In genomic region chr12:66044731-66045130, GRCh38 we compare ENCODE assay signal across 21 cellular contexts.
A peak's percentile ranks its signal among the peaks of the same experiment; 100 is the strongest.
DNase-seq lines count a peak whose midpoint lies in the region; ATAC-seq, FAIRE-seq and TF ChIP-seq lines count a peak whose summit lies in the region.
"Had no signal": no experiment of that assay in that cellular context is flagged by ENCODE, and none has a peak within 500 bp of the region (broad histone marks: within the 10 kb centered on the region; RNA-seq: fewer than 3 reads in every experiment).

No MANE protein-coding gene starts in this region.

- FAIRE-seq in urothelium cell line (lab: Jason Lieb, UNC): no peak

- H3K4me1 Mint-ChIP-seq in MCF 10A (ENCODE audit: insufficient read depth, unreplicated experiment): peaks cover 16% of the 10 kb centered on the region

- H3K27me3 ChIP-seq in breast epithelium (peaks cover 0 to 3% of the 10 kb centered on the region in 2 donors), adipocyte (replicated peaks; ENCODE audit: control insufficient read depth, insufficient read depth, low read length) (no peaks in the 10 kb centered on the region)

- H3K36me3 Mint-ChIP-seq in MCF 10A (ENCODE audit: insufficient read depth, unreplicated experiment): no peaks in the 10 kb centered on the region
- H3K36me3 Mint-ChIP-seq: CD8-positive, alpha-beta T cell; type B pancreatic cell had no signal

- no peaks in the 10 kb centered on the region for H3K27me3 Mint-ChIP-seq in MCF 10A (ENCODE audit: insufficient read depth, unreplicated experiment)
- H3K27me3 Mint-ChIP-seq: type B pancreatic cell had no signal

- H3K9ac ChIP-seq in adipocyte (ENCODE audit: low read length): no peak overlapping the region
- H3K9ac ChIP-seq: parathyroid adenoma had no signal

- ATAC-seq in HG03354 (IDR thresholded peaks at IDR 0.05; ENCODE audit: poor library complexity, severe bottlenecking, unreplicated experiment): no peak
- ATAC-seq: CD8-positive, alpha-beta T cell; Right ventricle myocardium inferior had no signal

- H3K27ac Mint-ChIP-seq in MCF 10A (ENCODE audit: low read depth, unreplicated experiment): no peak overlapping the region
- H3K27ac Mint-ChIP-seq: CD8-positive, alpha-beta T cell; type B pancreatic cell had no signal

- H3K36me3 ChIP-seq in breast epithelium (no peaks in the 10 kb centered on the region), adipocyte (ENCODE audit: control insufficient read depth, insufficient read depth, low read length, severe bottlenecking) (no peaks in the 10 kb centered on the region)

- no peaks in the 10 kb centered on the region for H3K9me3 Mint-ChIP-seq in MCF 10A (ENCODE audit: unreplicated experiment)
- H3K9me3 Mint-ChIP-seq: CD8-positive, alpha-beta T cell; type B pancreatic cell had no signal

- no peak overlapping the region for H3K27ac ChIP-seq in breast epithelium
- H3K27ac ChIP-seq: 22Rv1, parathyroid adenoma had no signal

- CTCF ChIA-PET in MCF 10A (lab: Yijun Ruan, JAX): interaction anchor here (0.6 to 1.4 kb wide), 2 partner anchors 9 to 58 kb away, joined by 4 to 5 read pairs; no protein-coding TSS in a partner anchor

- no peaks in the 10 kb centered on the region for H3K9me3 ChIP-seq in breast epithelium
- no peaks in the 10 kb centered on the region for H3K9me3 ChIP-seq in adipocyte (ENCODE audit: control insufficient read depth, low read length)

- intact Hi-C loops in MCF 10A (cut with micrococcal nuclease) (no loop called here), breast epithelium (cut with DNase I; ENCODE audit: low total_unique reads) (no loop called here)

- TF ChIP-seq CTCF in MCF 10A (IDR thresholded peaks at IDR 0.05; ENCODE audit: unreplicated experiment) (no peak), breast epithelium (IDR thresholded peaks at IDR 0.05) (no peak), fibroblast of pulmonary artery (IDR thresholded peaks at IDR 0.05; ENCODE audit: low read length, missing control alignments) (peak; percentile 1)

- H3K4me1 ChIP-seq in breast epithelium (no peaks in the 10 kb centered on the region), adipocyte (ENCODE audit: control insufficient read depth, insufficient read depth, low read length) (peaks cover 37% of the 10 kb centered on the region)
- H3K4me1 ChIP-seq: parathyroid adenoma had no signal

- in situ Hi-C loops in KBM-7 (cut with MboI; ENCODE audit: low pct_unique_long_range_greater_than_20kb, low sequenced_read_pairs): loop anchor here (25.0 kb wide), 1 partner anchor 457 kb away; no protein-coding TSS in a partner anchor

- H3K4me3 ChIP-seq in breast epithelium (no peak overlapping the region), adipocyte (ENCODE audit: low read length) (no peak overlapping the region), fibroblast of pulmonary artery (replicated peaks; ENCODE audit: low read depth, low read length) (no peak overlapping the region)
- H3K4me3 ChIP-seq: skin epidermis had no signal

- no peak for TF ChIP-seq POLR2A in breast epithelium (IDR thresholded peaks at IDR 0.05)

- peak; percentile 52 for DNase-seq in MCF 10A (ENCODE audit: unreplicated experiment)
- no peak for DNase-seq in breast epithelium (ENCODE audit: low spot score in 2 of 2)
- peak; percentile 53 for DNase-seq in adipocyte (ENCODE audit: low read depth)
- peak; percentile 57 for DNase-seq in fibroblast of pulmonary artery (ENCODE audit: low read depth)
- DNase-seq in urothelium cell line (ENCODE audit: low spot score): peak; percentile 35
- DNase-seq in KBM-7: no peak
- no peak for DNase-seq in SIG-M5 treated with dmso at 0.1 percent for 504 hours (lab: John Stamatoyannopoulos, UW; ENCODE audit: unreplicated experiment)
- DNase-seq: activated gamma-delta T cell; aorta; CD8-positive, alpha-beta T cell; DND-41; erythroblast; hypothalamus; Karpas-422; NCI-H1436 treated with DMSO at 0.1 percent for 48 hours had no signal

- BruUV-seq in MCF 10A (replicated peaks; lab: Mats Ljungman, UMichigan): no TSS peak

- no peak overlapping the region for H3K4me3 Mint-ChIP-seq in MCF 10A (ENCODE audit: unreplicated experiment)
- H3K4me3 Mint-ChIP-seq: CD8-positive, alpha-beta T cell; type B pancreatic cell had no signal

- POLR2A ChIA-PET in MCF 10A (lab: Yijun Ruan, JAX): interaction anchor here (0.7 kb wide), 1 partner anchor 222 kb away, joined by 3 read pairs; no protein-coding TSS in a partner anchor

Comparison
In these comparisons a context has a peak if more than half of its experiments do, and no peak if none do; other contexts are left out.
1. DNase-seq: peak in MCF 10A (single experiment), adipocyte (single experiment), fibroblast of pulmonary artery (single experiment) and urothelium cell line (single experiment); none in breast epithelium (0 of 2), KBM-7 (single experiment) and SIG-M5 treated with dmso at 0.1 percent for 504 hours (single experiment).